In genomic region chr6:52162940-52163908, GRCh38 we compare ENCODE assay signal across 8 cellular contexts. TPM values are rescaled to one million over a fixed set of nuclear protein-coding genes. Genes with fewer than 3 reads are reported as not detected.
DNase-seq lines count a peak whose midpoint lies in the region; ATAC-seq, FAIRE-seq and TF ChIP-seq lines count a peak whose summit lies in the region.

No MANE protein-coding gene starts in this region.

- ATAC-seq in GM18907 (IDR thresholded peaks at IDR 0.05; ENCODE audit: unreplicated experiment) = peak; percentile 70
- ATAC-seq in HG03520 (IDR thresholded peaks at IDR 0.05; ENCODE audit: unreplicated experiment) = peak; percentile 64
- no peak for ATAC-seq in GM21786 (IDR thresholded peaks at IDR 0.05; ENCODE audit: unreplicated experiment)

- no peak overlapping the region for H3K4me3 ChIP-seq in esophagus muscularis mucosa
- H3K4me3 ChIP-seq in small intestine (ENCODE audit: low read depth in 1 of 2, low read length in 2 of 2) = no peak overlapping the region

- H3K27me3 ChIP-seq in esophagus muscularis mucosa (peaks cover 0 to 4% (median 0%) of the 10 kb centered on the region in 4 donors), small intestine (ENCODE audit: control insufficient read depth in 2 of 2, insufficient read depth in 2 of 2, low read length in 2 of 2) (peaks cover 0 to 2% of the 10 kb centered on the region in 2 donors)

- H3K27ac ChIP-seq in esophagus muscularis mucosa (replicated peaks in 1 of 4) (no peak overlapping the region), small intestine (ENCODE audit: low read depth in 1 of 2, low read length in 1 of 2) (no peak overlapping the region)

- H3K27me3 Mint-ChIP-seq in nephron progenitor cell (ENCODE audit: low read depth, poor library complexity) = peaks cover 17% of the 10 kb centered on the region

- H3K27ac Mint-ChIP-seq in nephron progenitor cell = no peak overlapping the region

- H3K36me3 ChIP-seq in esophagus muscularis mucosa = no peaks in the 10 kb centered on the region
- H3K36me3 ChIP-seq in small intestine (ENCODE audit: control insufficient read depth in 2 of 2, insufficient read depth in 2 of 2, low read length in 2 of 2) = no peaks in the 10 kb centered on the region

- FAIRE-seq in RCC 7860 (lab: Jason Lieb, UNC) = peak; percentile 72
- no peak for FAIRE-seq in small intestine (lab: Jason Lieb, UNC)

- H3K36me3 Mint-ChIP-seq in nephron progenitor cell (ENCODE audit: low read depth) = no peaks in the 10 kb centered on the region

- 62% methylated on average over 4 of the region's 4 CpGs for WGBS in esophagus muscularis mucosa
- 69 to 71% (median 70%) methylated on average over 4 of the region's 4 CpGs for WGBS in small intestine, 3 donors

- H3K4me3 Mint-ChIP-seq in nephron progenitor cell = no peak overlapping the region

- no peak for TF ChIP-seq EP300 in esophagus muscularis mucosa (IDR thresholded peaks at IDR 0.05)

- TF ChIP-seq POLR2A in esophagus muscularis mucosa (IDR thresholded peaks at IDR 0.05; ENCODE audit: low read depth) = no peak

- H3K9me3 Mint-ChIP-seq in nephron progenitor cell = peaks cover 18% of the 10 kb centered on the region

- intact Hi-C loops in esophagus muscularis mucosa (cut with DNase I) = loop anchor here (5.0 kb wide), 1 partner anchor 99 kb away; no protein-coding TSS in a partner anchor

- H3K9me3 ChIP-seq in esophagus muscularis mucosa = no peaks in the 10 kb centered on the region
- no peaks in the 10 kb centered on the region for H3K9me3 ChIP-seq in small intestine (ENCODE audit: control insufficient read depth, low read depth)

- H3K4me1 ChIP-seq in esophagus muscularis mucosa = no peaks in the 10 kb centered on the region
- no peaks in the 10 kb centered on the region for H3K4me1 ChIP-seq in small intestine (ENCODE audit: control insufficient read depth in 2 of 2, insufficient read depth in 1 of 2, low read depth in 1 of 2, low read length in 1 of 2)

- TF ChIP-seq CTCF in esophagus muscularis mucosa (IDR thresholded peaks at IDR 0.05) (peak; percentile 18 to 42 (median 30)), nephron progenitor cell (IDR thresholded peaks at IDR 0.05) (no peak)

- peak; percentile 84 for DNase-seq in DMS53 (lab: John Stamatoyannopoulos, UW)
- DNase-seq in RCC 7860 (ENCODE audit: low spot score) = peak; percentile 44
- no peak for DNase-seq in esophagus muscularis mucosa (ENCODE audit: extremely low spot score)
- peak; percentile 20 for DNase-seq in small intestine
- DNase-seq in nephron progenitor cell = no peak

- no peaks in the 10 kb centered on the region for H3K4me1 Mint-ChIP-seq in nephron progenitor cell

RNA-seq across cellular contexts. Expression of gene IL17A, which starts 23.0 kb away (rescaled TPM):
- not detected for total RNA-seq in esophagus muscularis mucosa
- under 1 TPM in 1 of 3 donors, not detected in 2; 0.03 TPM for polyA plus RNA-seq in small intestine

Comparison
In these comparisons a context has a peak if more than half of its experiments do, and no peak if none do; other contexts are left out.
1. DNase-seq: peak in DMS53 (single experiment), RCC 7860 (single experiment) and small intestine (single experiment); none in esophagus muscularis mucosa (single experiment) and nephron progenitor cell (single experiment).